In genomic region chr7:138089080-138089901, GRCh38 we compare ENCODE assay signal across 1 cellular context.
TF ChIP-seq lines count a peak whose summit lies in the region.

No MANE protein-coding gene starts in this region.

TF ChIP-seq in HepG2, 621 proteins besides CTCF, POLR2A, EP300 and RAD21 (continued from another document and continues in another):
- no peak for TF ChIP-seq RBAK (CRISPR knock-in tag; IDR thresholded peaks at IDR 0.05)
- TF ChIP-seq, protein P1, sequence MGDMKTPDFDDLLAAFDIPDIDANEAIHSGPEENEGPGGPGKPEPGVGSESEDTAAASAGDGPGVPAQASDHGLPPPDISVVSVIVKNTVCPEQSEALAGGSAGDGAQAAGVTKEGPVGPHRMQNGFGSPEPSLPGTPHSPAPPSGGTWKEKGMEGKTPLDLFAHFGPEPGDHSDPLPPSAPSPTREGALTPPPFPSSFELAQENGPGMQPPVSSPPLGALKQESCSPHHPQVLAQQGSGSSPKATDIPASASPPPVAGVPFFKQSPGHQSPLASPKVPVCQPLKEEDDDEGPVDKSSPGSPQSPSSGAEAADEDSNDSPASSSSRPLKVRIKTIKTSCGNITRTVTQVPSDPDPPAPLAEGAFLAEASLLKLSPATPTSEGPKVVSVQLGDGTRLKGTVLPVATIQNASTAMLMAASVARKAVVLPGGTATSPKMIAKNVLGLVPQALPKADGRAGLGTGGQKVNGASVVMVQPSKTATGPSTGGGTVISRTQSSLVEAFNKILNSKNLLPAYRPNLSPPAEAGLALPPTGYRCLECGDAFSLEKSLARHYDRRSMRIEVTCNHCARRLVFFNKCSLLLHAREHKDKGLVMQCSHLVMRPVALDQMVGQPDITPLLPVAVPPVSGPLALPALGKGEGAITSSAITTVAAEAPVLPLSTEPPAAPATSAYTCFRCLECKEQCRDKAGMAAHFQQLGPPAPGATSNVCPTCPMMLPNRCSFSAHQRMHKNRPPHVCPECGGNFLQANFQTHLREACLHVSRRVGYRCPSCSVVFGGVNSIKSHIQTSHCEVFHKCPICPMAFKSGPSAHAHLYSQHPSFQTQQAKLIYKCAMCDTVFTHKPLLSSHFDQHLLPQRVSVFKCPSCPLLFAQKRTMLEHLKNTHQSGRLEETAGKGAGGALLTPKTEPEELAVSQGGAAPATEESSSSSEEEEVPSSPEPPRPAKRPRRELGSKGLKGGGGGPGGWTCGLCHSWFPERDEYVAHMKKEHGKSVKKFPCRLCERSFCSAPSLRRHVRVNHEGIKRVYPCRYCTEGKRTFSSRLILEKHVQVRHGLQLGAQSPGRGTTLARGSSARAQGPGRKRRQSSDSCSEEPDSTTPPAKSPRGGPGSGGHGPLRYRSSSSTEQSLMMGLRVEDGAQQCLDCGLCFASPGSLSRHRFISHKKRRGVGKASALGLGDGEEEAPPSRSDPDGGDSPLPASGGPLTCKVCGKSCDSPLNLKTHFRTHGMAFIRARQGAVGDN (CRISPR knock-in tag; IDR thresholded peaks at IDR 0.05): no peak
- no peak for TF ChIP-seq ZNF460 (CRISPR knock-in tag; IDR thresholded peaks at IDR 0.05; ENCODE audit: borderline replicate concordance)
- TF ChIP-seq ZBTB2 (CRISPR knock-in tag; IDR thresholded peaks at IDR 0.05; ENCODE audit: low read depth): no peak
- no peak for TF ChIP-seq ZNF317 (CRISPR knock-in tag; IDR thresholded peaks at IDR 0.05)
- TF ChIP-seq TEAD3 (CRISPR knock-in tag; optimal IDR thresholded peaks at IDR 0.05; ENCODE audit: borderline replicate concordance): peak; percentile 69
- no peak for TF ChIP-seq ZNF879 (CRISPR knock-in tag; IDR thresholded peaks at IDR 0.05)
- no peak for TF ChIP-seq ATRX (CRISPR knock-in tag; IDR thresholded peaks at IDR 0.05; ENCODE audit: borderline replicate concordance)
- TF ChIP-seq, protein P2, sequence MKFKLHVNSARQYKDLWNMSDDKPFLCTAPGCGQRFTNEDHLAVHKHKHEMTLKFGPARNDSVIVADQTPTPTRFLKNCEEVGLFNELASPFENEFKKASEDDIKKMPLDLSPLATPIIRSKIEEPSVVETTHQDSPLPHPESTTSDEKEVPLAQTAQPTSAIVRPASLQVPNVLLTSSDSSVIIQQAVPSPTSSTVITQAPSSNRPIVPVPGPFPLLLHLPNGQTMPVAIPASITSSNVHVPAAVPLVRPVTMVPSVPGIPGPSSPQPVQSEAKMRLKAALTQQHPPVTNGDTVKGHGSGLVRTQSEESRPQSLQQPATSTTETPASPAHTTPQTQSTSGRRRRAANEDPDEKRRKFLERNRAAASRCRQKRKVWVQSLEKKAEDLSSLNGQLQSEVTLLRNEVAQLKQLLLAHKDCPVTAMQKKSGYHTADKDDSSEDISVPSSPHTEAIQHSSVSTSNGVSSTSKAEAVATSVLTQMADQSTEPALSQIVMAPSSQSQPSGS (CRISPR knock-in tag; IDR thresholded peaks at IDR 0.05): 0 out of 2 replicates have a peak, but pooled peaks have one; percentile 47
- no peak for TF ChIP-seq EZH2 (conservative IDR thresholded peaks at IDR 0.05; ENCODE audit: low read depth, low read length)
- TF ChIP-seq KDM4B (CRISPR knock-in tag; IDR thresholded peaks at IDR 0.05): peak; percentile 85; the same call in 1 of the 2 replicates
- no peak for TF ChIP-seq GFI1 (CRISPR knock-in tag; IDR thresholded peaks at IDR 0.05; ENCODE audit: borderline replicate concordance)
- TF ChIP-seq THYN1 (CRISPR knock-in tag; IDR thresholded peaks at IDR 0.05; ENCODE audit: borderline replicate concordance, low read depth): no peak
- TF ChIP-seq ZFP36L2 (CRISPR knock-in tag; IDR thresholded peaks at IDR 0.05): no peak
- no peak for TF ChIP-seq NR2F2 (IDR thresholded peaks at IDR 0.05; ENCODE audit: borderline replicate concordance, low read depth)
- no peak for TF ChIP-seq ARID2 (CRISPR knock-in tag; IDR thresholded peaks at IDR 0.05; ENCODE audit: borderline replicate concordance)
- TF ChIP-seq, protein P3, sequence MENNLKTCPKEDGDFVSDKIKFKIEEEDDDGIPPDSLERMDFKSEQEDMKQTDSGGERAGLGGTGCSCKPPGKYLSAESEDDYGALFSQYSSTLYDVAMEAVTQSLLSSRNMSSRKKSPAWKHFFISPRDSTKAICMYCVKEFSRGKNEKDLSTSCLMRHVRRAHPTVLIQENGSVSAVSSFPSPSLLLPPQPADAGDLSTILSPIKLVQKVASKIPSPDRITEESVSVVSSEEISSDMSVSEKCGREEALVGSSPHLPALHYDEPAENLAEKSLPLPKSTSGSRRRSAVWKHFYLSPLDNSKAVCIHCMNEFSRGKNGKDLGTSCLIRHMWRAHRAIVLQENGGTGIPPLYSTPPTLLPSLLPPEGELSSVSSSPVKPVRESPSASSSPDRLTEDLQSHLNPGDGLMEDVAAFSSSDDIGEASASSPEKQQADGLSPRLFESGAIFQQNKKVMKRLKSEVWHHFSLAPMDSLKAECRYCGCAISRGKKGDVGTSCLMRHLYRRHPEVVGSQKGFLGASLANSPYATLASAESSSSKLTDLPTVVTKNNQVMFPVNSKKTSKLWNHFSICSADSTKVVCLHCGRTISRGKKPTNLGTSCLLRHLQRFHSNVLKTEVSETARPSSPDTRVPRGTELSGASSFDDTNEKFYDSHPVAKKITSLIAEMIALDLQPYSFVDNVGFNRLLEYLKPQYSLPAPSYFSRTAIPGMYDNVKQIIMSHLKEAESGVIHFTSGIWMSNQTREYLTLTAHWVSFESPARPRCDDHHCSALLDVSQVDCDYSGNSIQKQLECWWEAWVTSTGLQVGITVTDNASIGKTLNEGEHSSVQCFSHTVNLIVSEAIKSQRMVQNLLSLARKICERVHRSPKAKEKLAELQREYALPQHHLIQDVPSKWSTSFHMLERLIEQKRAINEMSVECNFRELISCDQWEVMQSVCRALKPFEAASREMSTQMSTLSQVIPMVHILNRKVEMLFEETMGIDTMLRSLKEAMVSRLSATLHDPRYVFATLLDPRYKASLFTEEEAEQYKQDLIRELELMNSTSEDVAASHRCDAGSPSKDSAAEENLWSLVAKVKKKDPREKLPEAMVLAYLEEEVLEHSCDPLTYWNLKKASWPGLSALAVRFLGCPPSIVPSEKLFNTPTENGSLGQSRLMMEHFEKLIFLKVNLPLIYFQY (CRISPR knock-in tag; IDR thresholded peaks at IDR 0.05; ENCODE audit: borderline replicate concordance): no peak
- TF ChIP-seq ZNF225 (CRISPR knock-in tag; IDR thresholded peaks at IDR 0.05): no peak
- TF ChIP-seq PBX2 (CRISPR knock-in tag; IDR thresholded peaks at IDR 0.05): no peak
- TF ChIP-seq ZNF264 (CRISPR knock-in tag; IDR thresholded peaks at IDR 0.05): no peak
- no peak for TF ChIP-seq ZNF878 (CRISPR knock-in tag; IDR thresholded peaks at IDR 0.05)
- no peak for TF ChIP-seq ZNF589 (CRISPR knock-in tag; conservative IDR thresholded peaks at IDR 0.05)
- peak; percentile 85; the same call in 1 of the 2 replicates for TF ChIP-seq FOXK1 (CRISPR knock-in tag; IDR thresholded peaks at IDR 0.05; ENCODE audit: borderline replicate concordance, low read depth)
- TF ChIP-seq NFE2 (CRISPR knock-in tag; IDR thresholded peaks at IDR 0.05): no peak
- TF ChIP-seq, protein P4, sequence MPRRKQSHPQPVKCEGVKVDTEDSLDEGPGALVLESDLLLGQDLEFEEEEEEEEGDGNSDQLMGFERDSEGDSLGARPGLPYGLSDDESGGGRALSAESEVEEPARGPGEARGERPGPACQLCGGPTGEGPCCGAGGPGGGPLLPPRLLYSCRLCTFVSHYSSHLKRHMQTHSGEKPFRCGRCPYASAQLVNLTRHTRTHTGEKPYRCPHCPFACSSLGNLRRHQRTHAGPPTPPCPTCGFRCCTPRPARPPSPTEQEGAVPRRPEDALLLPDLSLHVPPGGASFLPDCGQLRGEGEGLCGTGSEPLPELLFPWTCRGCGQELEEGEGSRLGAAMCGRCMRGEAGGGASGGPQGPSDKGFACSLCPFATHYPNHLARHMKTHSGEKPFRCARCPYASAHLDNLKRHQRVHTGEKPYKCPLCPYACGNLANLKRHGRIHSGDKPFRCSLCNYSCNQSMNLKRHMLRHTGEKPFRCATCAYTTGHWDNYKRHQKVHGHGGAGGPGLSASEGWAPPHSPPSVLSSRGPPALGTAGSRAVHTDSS (CRISPR knock-in tag; conservative IDR thresholded peaks at IDR 0.05): no peak
- peak; percentile 40; the same call in 1 of the 2 replicates for TF ChIP-seq HNF4A (CRISPR knock-in tag; IDR thresholded peaks at IDR 0.05)
- TF ChIP-seq MTA1 (CRISPR knock-in tag; IDR thresholded peaks at IDR 0.05; ENCODE audit: borderline replicate concordance): no peak
- TF ChIP-seq ZSCAN12 (CRISPR knock-in tag; IDR thresholded peaks at IDR 0.05): no peak
- TF ChIP-seq SYNCRIP (IDR thresholded peaks at IDR 0.05; ENCODE audit: insufficient read depth, low read depth, low read length): no peak
- TF ChIP-seq CBX5 (CRISPR knock-in tag; IDR thresholded peaks at IDR 0.05; ENCODE audit: borderline replicate concordance): peak; percentile 82; the same call in 1 of the 2 replicates
- no peak for TF ChIP-seq SNAI1 (CRISPR knock-in tag; IDR thresholded peaks at IDR 0.05; ENCODE audit: borderline replicate concordance)
- TF ChIP-seq PITX1 (CRISPR knock-in tag; IDR thresholded peaks at IDR 0.05): no peak
- no peak for TF ChIP-seq SP1 (IDR thresholded peaks at IDR 0.05)
- no peak for TF ChIP-seq SP1 (CRISPR knock-in tag; IDR thresholded peaks at IDR 0.05)
- TF ChIP-seq RBFOX2 (IDR thresholded peaks at IDR 0.05; ENCODE audit: low read depth, low read length): no peak
- no peak for TF ChIP-seq PHF8 (CRISPR knock-in tag; IDR thresholded peaks at IDR 0.05)
- no peak for TF ChIP-seq ZNF207 (IDR thresholded peaks at IDR 0.05; ENCODE audit: borderline replicate concordance)
- no peak for TF ChIP-seq NBN (conservative IDR thresholded peaks at IDR 0.05)
- no peak for TF ChIP-seq ZNF441 (CRISPR knock-in tag; IDR thresholded peaks at IDR 0.05; ENCODE audit: borderline replicate concordance)
- TF ChIP-seq ZNF547 (CRISPR knock-in tag; IDR thresholded peaks at IDR 0.05): no peak
- TF ChIP-seq ZZZ3 (CRISPR knock-in tag; IDR thresholded peaks at IDR 0.05; ENCODE audit: borderline replicate concordance): no peak
- TF ChIP-seq, protein P5, sequence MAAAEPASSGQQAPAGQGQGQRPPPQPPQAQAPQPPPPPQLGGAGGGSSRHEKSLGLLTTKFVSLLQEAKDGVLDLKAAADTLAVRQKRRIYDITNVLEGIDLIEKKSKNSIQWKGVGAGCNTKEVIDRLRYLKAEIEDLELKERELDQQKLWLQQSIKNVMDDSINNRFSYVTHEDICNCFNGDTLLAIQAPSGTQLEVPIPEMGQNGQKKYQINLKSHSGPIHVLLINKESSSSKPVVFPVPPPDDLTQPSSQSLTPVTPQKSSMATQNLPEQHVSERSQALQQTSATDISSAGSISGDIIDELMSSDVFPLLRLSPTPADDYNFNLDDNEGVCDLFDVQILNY (CRISPR knock-in tag; conservative IDR thresholded peaks at IDR 0.05): no peak
- no peak for TF ChIP-seq PAXIP1 (CRISPR knock-in tag; conservative IDR thresholded peaks at IDR 0.05)
- TF ChIP-seq, protein P6, sequence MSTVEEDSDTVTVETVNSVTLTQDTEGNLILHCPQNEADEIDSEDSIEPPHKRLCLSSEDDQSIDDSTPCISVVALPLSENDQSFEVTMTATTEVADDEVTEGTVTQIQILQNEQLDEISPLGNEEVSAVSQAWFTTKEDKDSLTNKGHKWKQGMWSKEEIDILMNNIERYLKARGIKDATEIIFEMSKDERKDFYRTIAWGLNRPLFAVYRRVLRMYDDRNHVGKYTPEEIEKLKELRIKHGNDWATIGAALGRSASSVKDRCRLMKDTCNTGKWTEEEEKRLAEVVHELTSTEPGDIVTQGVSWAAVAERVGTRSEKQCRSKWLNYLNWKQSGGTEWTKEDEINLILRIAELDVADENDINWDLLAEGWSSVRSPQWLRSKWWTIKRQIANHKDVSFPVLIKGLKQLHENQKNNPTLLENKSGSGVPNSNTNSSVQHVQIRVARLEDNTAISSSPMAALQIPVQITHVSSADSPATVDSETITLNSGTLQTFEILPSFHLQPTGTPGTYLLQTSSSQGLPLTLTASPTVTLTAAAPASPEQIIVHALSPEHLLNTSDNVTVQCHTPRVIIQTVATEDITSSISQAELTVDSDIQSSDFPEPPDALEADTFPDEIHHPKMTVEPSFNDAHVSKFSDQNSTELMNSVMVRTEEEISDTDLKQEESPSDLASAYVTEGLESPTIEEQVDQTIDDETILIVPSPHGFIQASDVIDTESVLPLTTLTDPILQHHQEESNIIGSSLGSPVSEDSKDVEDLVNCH (CRISPR knock-in tag; IDR thresholded peaks at IDR 0.05): no peak
- TF ChIP-seq KAT7 (CRISPR knock-in tag; IDR thresholded peaks at IDR 0.05; ENCODE audit: borderline replicate concordance): no peak
- no peak for TF ChIP-seq ZNF274 (CRISPR knock-in tag; IDR thresholded peaks at IDR 0.05)
